Comparison of ENCODE assay signal across 9 cellular contexts in the genomic region with DNA sequence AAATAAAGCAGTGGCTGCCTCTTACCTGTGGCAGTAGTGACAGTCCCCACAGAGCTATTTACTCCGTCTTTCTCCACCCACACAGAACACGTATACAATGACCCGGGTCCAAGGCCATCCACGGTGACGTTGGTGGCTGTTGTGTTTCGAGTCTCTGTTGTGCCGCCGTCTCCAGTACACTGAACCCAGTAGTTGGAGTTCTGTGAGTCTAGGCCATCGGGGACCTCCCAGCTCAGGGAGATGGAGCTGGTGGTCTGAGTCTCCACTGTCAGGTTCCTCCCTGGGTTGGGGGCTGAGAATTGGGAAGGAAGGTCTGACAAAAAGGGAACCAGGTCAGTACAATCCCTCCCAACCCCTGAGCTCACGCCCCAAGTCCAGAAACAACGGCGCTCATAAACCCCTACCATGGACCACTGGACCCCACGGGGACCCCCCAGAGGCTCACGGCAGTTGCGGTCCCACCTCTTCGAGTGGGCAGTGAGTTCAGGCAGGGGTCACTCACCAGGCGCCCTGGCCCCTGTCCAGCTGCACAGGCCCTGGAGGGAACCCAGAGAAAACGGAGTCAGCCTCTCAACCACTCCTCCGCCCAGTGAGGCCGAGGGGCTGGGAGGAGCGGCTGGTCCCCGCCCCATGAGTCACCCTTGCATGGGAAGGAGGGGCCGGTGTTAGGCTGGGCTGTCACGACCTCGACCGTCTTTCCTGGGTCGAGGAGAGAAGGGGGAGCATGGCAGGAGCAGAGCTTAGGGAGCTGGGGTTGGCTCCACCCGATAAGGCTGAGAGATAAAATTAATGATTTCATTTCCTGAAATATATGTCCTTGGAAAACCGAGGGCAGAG. TPM values are rescaled to one million over a fixed set of nuclear protein-coding genes. Genes with fewer than 3 reads are reported as not detected.
DNase-seq lines count a peak whose midpoint lies in the region; ATAC-seq lines count a peak whose summit lies in the region.
"Had no signal": no experiment of that assay in that cellular context is flagged by ENCODE, and none has a peak within 500 bp of the region (broad histone marks: within the 10 kb centered on the region; RNA-seq: fewer than 3 reads in every experiment).

No MANE protein-coding gene starts in this region.

- H3K36me3 Mint-ChIP-seq in activated CD4-positive, alpha-beta T cell treated with anti-CD3 and anti-CD28 coated beads, Interleukin-2, amount 10 ng/mL, durations not matched to agents 24 days and 14 days (ENCODE audit: low read depth): no peaks in the 10 kb centered on the region
- no peaks in the 10 kb centered on the region for H3K36me3 Mint-ChIP-seq in stimulated activated naive B cell treated with anti-CD40 and anti-IgM and Interleukin-4, amounts not matched to agents 10 μg/mL and 1 μg/mL and 100 μg/mL, for 72 hours

- H3K9me3 Mint-ChIP-seq in activated CD4-positive, alpha-beta T cell treated with anti-CD3 and anti-CD28 coated beads, Interleukin-2, amount 10 ng/mL, durations not matched to agents 24 days and 14 days: no peaks in the 10 kb centered on the region
- H3K9me3 Mint-ChIP-seq in stimulated activated naive B cell treated with anti-CD40 and anti-IgM and Interleukin-4, amounts not matched to agents 10 μg/mL and 1 μg/mL and 100 μg/mL, for 72 hours: peaks cover 0 to 2% of the 10 kb centered on the region in 2 donors
- H3K9me3 Mint-ChIP-seq: stimulated activated naive CD8-positive, alpha-beta T cell treated with anti-CD3 and anti-CD28 coated beads, Interleukin-15, Interleukin-2, amounts not matched to agents 100 ng/mL and 50 ng/mL, for 24 hours had no signal

- peak overlapping the region; percentile 9 for H3K27ac Mint-ChIP-seq in activated CD4-positive, alpha-beta T cell treated with anti-CD3 and anti-CD28 coated beads, Interleukin-2, amount 10 ng/mL, durations not matched to agents 24 days and 14 days
- no peak overlapping the region for H3K27ac Mint-ChIP-seq in stimulated activated naive B cell treated with anti-CD40 and anti-IgM and Interleukin-4, amounts not matched to agents 10 μg/mL and 1 μg/mL and 100 μg/mL, for 72 hours
- H3K27ac Mint-ChIP-seq: stimulated activated naive CD8-positive, alpha-beta T cell treated with anti-CD3 and anti-CD28 coated beads, Interleukin-15, Interleukin-2, amounts not matched to agents 100 ng/mL and 50 ng/mL, for 24 hours had no signal

- DNase-seq in ELF-1 (ENCODE audit: low read depth, low spot score) (peak; percentile 85), NCI-H128 (lab: John Stamatoyannopoulos, UW; ENCODE audit: unreplicated experiment) (peak; percentile 24), epidermal melanocyte (ENCODE audit: insufficient read length, low spot score) (peak; percentile 96), midbrain (lab: John Stamatoyannopoulos, UW) (peak; percentile 70)
- DNase-seq in activated CD4-positive, alpha-beta T cell treated with anti-CD3 and anti-CD28 coated beads, Interleukin-2, amount 10 ng/mL, durations not matched to agents 24 days and 14 days: peak; percentile 78
- DNase-seq in stimulated activated naive B cell treated with anti-CD40 and anti-IgM and Interleukin-4, amounts not matched to agents 10 μg/mL and 1 μg/mL and 100 μg/mL, for 72 hours: no peak

- intact Hi-C loops in activated CD4-positive, alpha-beta T cell treated with anti-CD3 and anti-CD28 coated beads, Interleukin-2, amount 10 ng/mL, durations not matched to agents 24 days and 14 days (cut with micrococcal nuclease): no loop called here

- ATAC-seq in stimulated activated naive B cell treated with anti-CD40 and anti-IgM and Interleukin-4, amounts not matched to agents 10 μg/mL and 1 μg/mL and 100 μg/mL, for 72 hours (replicated peaks): peak; percentile 68
- ATAC-seq in GM18867 (IDR thresholded peaks at IDR 0.05; ENCODE audit: unreplicated experiment) (no peak), GM18502 (IDR thresholded peaks at IDR 0.05; ENCODE audit: poor library complexity, unreplicated experiment) (no peak)

- peaks cover 19% of the 10 kb centered on the region for H3K27me3 Mint-ChIP-seq in activated CD4-positive, alpha-beta T cell treated with anti-CD3 and anti-CD28 coated beads, Interleukin-2, amount 10 ng/mL, durations not matched to agents 24 days and 14 days
- H3K27me3 Mint-ChIP-seq in stimulated activated naive B cell treated with anti-CD40 and anti-IgM and Interleukin-4, amounts not matched to agents 10 μg/mL and 1 μg/mL and 100 μg/mL, for 72 hours: peaks cover 48 to 62% of the 10 kb centered on the region in 2 donors

- peaks cover 3% of the 10 kb centered on the region for H3K4me1 Mint-ChIP-seq in activated CD4-positive, alpha-beta T cell treated with anti-CD3 and anti-CD28 coated beads, Interleukin-2, amount 10 ng/mL, durations not matched to agents 24 days and 14 days
- H3K4me1 Mint-ChIP-seq in stimulated activated naive B cell treated with anti-CD40 and anti-IgM and Interleukin-4, amounts not matched to agents 10 μg/mL and 1 μg/mL and 100 μg/mL, for 72 hours: peaks cover 4 to 13% of the 10 kb centered on the region in 2 donors

- H3K4me3 Mint-ChIP-seq in activated CD4-positive, alpha-beta T cell treated with anti-CD3 and anti-CD28 coated beads, Interleukin-2, amount 10 ng/mL, durations not matched to agents 24 days and 14 days: peak overlapping the region; percentile 34
- H3K4me3 Mint-ChIP-seq in stimulated activated naive B cell treated with anti-CD40 and anti-IgM and Interleukin-4, amounts not matched to agents 10 μg/mL and 1 μg/mL and 100 μg/mL, for 72 hours: no peak overlapping the region
- H3K4me3 Mint-ChIP-seq: stimulated activated naive CD8-positive, alpha-beta T cell treated with anti-CD3 and anti-CD28 coated beads, Interleukin-15, Interleukin-2, amounts not matched to agents 100 ng/mL and 50 ng/mL, for 24 hours had no signal

RNA-seq across cellular contexts. Expression of gene PTPRH, which starts 2.4 kb away (rescaled TPM):
- not detected in 2 replicates for total RNA-seq in activated CD4-positive, alpha-beta T cell treated with anti-CD3 and anti-CD28 coated beads, Interleukin-2, amount 10 ng/mL, durations not matched to agents 24 days and 14 days

RNA-seq across cellular contexts. Expression of gene TMEM86B, which starts 21.7 kb away (rescaled TPM):
- 6.8 and 7.7 TPM in 2 replicates for total RNA-seq in activated CD4-positive, alpha-beta T cell treated with anti-CD3 and anti-CD28 coated beads, Interleukin-2, amount 10 ng/mL, durations not matched to agents 24 days and 14 days

RNA-seq across cellular contexts. Expression of gene SYT5, which starts 26.8 kb away (rescaled TPM):
- total RNA-seq in activated CD4-positive, alpha-beta T cell treated with anti-CD3 and anti-CD28 coated beads, Interleukin-2, amount 10 ng/mL, durations not matched to agents 24 days and 14 days: not detected in 2 replicates

RNA-seq across cellular contexts. Expression of gene DNAAF3, which starts 40.5 kb away (rescaled TPM):
- total RNA-seq in activated CD4-positive, alpha-beta T cell treated with anti-CD3 and anti-CD28 coated beads, Interleukin-2, amount 10 ng/mL, durations not matched to agents 24 days and 14 days: not detected in 2 replicates

RNA-seq across cellular contexts. Expression of gene TNNI3, which starts 49.4 kb away (rescaled TPM):
- total RNA-seq in activated CD4-positive, alpha-beta T cell treated with anti-CD3 and anti-CD28 coated beads, Interleukin-2, amount 10 ng/mL, durations not matched to agents 24 days and 14 days: not detected in 2 replicates

Comparison
In these comparisons a context has a peak if more than half of its experiments do, and no peak if none do; other contexts are left out.
1. ATAC-seq: peak in stimulated activated naive B cell treated with anti-CD40 and anti-IgM and Interleukin-4, amounts not matched to agents 10 μg/mL and 1 μg/mL and 100 μg/mL, for 72 hours (2 of 2); none in GM18867 (single experiment) and GM18502 (single experiment).